In the genomic region with DNA sequence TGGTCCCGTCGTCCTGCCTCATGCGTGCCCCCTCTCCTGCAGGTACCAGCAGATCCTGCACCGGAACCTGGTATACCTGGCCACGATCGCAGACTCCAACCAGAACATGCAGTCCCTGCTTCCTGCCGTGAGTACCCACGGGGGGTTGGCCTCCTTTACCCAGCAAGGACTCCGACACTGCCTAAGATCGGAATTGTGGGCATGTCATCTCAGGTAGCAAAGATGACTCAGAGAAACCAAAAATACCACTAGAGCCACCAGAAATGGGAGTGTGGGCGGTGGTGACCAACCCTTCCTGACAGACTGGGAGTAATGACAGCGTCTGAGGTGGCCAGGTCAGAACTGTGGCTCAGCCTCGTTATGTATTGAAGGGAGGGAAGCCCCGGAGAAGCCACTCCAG, we compare ENCODE assay signal across 3 cellular contexts.
TF ChIP-seq lines count a peak whose summit lies in the region.

No MANE protein-coding gene starts in this region.

TF ChIP-seq in HCT116, 20 proteins besides CTCF, POLR2A, EP300 and RAD21 (continues in another document):
- TF ChIP-seq JUND (IDR thresholded peaks at IDR 0.05) = peak; percentile 81; the same call in 1 of the 2 replicates
- TF ChIP-seq SP1 (IDR thresholded peaks at IDR 0.05; ENCODE audit: low read depth) = peak; percentile 86
- no peak for TF ChIP-seq CEBPB (IDR thresholded peaks at IDR 0.05; ENCODE audit: low read depth)
- TF ChIP-seq ZFX (IDR thresholded peaks at IDR 0.05) = no peak
- TF ChIP-seq TCF7L2 (IDR thresholded peaks at IDR 0.05; ENCODE audit: borderline replicate concordance, extremely low read depth, insufficient read depth, insufficient read length) = no peak
- peak; percentile 47 for TF ChIP-seq POLR2AphosphoS5 (IDR thresholded peaks at IDR 0.05; ENCODE audit: low read depth, low read length)
- no peak for TF ChIP-seq ELF1 (IDR thresholded peaks at IDR 0.05; ENCODE audit: borderline replicate concordance, low read depth)
- TF ChIP-seq, protein P1, sequence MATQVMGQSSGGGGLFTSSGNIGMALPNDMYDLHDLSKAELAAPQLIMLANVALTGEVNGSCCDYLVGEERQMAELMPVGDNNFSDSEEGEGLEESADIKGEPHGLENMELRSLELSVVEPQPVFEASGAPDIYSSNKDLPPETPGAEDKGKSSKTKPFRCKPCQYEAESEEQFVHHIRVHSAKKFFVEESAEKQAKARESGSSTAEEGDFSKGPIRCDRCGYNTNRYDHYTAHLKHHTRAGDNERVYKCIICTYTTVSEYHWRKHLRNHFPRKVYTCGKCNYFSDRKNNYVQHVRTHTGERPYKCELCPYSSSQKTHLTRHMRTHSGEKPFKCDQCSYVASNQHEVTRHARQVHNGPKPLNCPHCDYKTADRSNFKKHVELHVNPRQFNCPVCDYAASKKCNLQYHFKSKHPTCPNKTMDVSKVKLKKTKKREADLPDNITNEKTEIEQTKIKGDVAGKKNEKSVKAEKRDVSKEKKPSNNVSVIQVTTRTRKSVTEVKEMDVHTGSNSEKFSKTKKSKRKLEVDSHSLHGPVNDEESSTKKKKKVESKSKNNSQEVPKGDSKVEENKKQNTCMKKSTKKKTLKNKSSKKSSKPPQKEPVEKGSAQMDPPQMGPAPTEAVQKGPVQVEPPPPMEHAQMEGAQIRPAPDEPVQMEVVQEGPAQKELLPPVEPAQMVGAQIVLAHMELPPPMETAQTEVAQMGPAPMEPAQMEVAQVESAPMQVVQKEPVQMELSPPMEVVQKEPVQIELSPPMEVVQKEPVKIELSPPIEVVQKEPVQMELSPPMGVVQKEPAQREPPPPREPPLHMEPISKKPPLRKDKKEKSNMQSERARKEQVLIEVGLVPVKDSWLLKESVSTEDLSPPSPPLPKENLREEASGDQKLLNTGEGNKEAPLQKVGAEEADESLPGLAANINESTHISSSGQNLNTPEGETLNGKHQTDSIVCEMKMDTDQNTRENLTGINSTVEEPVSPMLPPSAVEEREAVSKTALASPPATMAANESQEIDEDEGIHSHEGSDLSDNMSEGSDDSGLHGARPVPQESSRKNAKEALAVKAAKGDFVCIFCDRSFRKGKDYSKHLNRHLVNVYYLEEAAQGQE (IDR thresholded peaks at IDR 0.05; ENCODE audit: low read depth) = no peak
- TF ChIP-seq, protein P2, sequence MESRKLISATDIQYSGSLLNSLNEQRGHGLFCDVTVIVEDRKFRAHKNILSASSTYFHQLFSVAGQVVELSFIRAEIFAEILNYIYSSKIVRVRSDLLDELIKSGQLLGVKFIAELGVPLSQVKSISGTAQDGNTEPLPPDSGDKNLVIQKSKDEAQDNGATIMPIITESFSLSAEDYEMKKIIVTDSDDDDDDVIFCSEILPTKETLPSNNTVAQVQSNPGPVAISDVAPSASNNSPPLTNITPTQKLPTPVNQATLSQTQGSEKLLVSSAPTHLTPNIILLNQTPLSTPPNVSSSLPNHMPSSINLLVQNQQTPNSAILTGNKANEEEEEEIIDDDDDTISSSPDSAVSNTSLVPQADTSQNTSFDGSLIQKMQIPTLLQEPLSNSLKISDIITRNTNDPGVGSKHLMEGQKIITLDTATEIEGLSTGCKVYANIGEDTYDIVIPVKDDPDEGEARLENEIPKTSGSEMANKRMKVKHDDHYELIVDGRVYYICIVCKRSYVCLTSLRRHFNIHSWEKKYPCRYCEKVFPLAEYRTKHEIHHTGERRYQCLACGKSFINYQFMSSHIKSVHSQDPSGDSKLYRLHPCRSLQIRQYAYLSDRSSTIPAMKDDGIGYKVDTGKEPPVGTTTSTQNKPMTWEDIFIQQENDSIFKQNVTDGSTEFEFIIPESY (IDR thresholded peaks at IDR 0.05; ENCODE audit: extremely low read depth, insufficient replicate concordance, low read length) = no peak
- no peak for TF ChIP-seq ZNF274 (IDR thresholded peaks at IDR 0.05; ENCODE audit: low read depth, low read length)
- TF ChIP-seq FOSL1 (IDR thresholded peaks at IDR 0.05; ENCODE audit: low read depth) = peak; percentile 78
- peak; percentile 73; the same call in 1 of the 2 replicates for TF ChIP-seq CBX3 (IDR thresholded peaks at IDR 0.05; ENCODE audit: low read depth)
- TF ChIP-seq, protein P3, sequence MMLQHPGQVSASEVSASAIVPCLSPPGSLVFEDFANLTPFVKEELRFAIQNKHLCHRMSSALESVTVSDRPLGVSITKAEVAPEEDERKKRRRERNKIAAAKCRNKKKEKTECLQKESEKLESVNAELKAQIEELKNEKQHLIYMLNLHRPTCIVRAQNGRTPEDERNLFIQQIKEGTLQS (IDR thresholded peaks at IDR 0.05) = no peak
- TF ChIP-seq EZH2 (IDR thresholded peaks at IDR 0.05) = no peak
- TF ChIP-seq SRF (IDR thresholded peaks at IDR 0.05; ENCODE audit: low read depth) = no peak; the same call in 1 of the 2 replicates
- peak; percentile 93 for TF ChIP-seq SIN3A (IDR thresholded peaks at IDR 0.05; ENCODE audit: low read depth)

TF ChIP-seq in HepG2, 621 proteins besides CTCF, POLR2A, EP300 and RAD21:
- TF ChIP-seq, protein P4, sequence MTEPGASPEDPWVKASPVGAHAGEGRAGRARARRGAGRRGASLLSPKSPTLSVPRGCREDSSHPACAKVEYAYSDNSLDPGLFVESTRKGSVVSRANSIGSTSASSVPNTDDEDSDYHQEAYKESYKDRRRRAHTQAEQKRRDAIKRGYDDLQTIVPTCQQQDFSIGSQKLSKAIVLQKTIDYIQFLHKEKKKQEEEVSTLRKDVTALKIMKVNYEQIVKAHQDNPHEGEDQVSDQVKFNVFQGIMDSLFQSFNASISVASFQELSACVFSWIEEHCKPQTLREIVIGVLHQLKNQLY (CRISPR knock-in tag; IDR thresholded peaks at IDR 0.05) = no peak
- peak; percentile 70 for TF ChIP-seq RBM22 (optimal IDR thresholded peaks at IDR 0.05; ENCODE audit: low read length)

TF ChIP-seq in HEK293T, 16 proteins besides CTCF, POLR2A, EP300 and RAD21:
- TF ChIP-seq HDGF (IDR thresholded peaks at IDR 0.05; ENCODE audit: borderline replicate concordance) = no peak
- no peak for TF ChIP-seq SUZ12 (IDR thresholded peaks at IDR 0.05)
- TF ChIP-seq CTBP1 (IDR thresholded peaks at IDR 0.05; ENCODE audit: borderline replicate concordance) = no peak
- TF ChIP-seq FOXM1 (IDR thresholded peaks at IDR 0.05; ENCODE audit: borderline replicate concordance) = no peak
- TF ChIP-seq ZNF384 (IDR thresholded peaks at IDR 0.05) = no peak
- no peak for TF ChIP-seq FOXK2 (IDR thresholded peaks at IDR 0.05)
- no peak for TF ChIP-seq NFRKB (IDR thresholded peaks at IDR 0.05)
- TF ChIP-seq TARDBP (IDR thresholded peaks at IDR 0.05) = no peak
- TF ChIP-seq, protein P5, sequence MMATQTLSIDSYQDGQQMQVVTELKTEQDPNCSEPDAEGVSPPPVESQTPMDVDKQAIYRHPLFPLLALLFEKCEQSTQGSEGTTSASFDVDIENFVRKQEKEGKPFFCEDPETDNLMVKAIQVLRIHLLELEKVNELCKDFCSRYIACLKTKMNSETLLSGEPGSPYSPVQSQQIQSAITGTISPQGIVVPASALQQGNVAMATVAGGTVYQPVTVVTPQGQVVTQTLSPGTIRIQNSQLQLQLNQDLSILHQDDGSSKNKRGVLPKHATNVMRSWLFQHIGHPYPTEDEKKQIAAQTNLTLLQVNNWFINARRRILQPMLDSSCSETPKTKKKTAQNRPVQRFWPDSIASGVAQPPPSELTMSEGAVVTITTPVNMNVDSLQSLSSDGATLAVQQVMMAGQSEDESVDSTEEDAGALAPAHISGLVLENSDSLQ (IDR thresholded peaks at IDR 0.05) = no peak
- no peak for TF ChIP-seq L3MBTL2 (conservative IDR thresholded peaks at IDR 0.05)
- no peak for TF ChIP-seq ARNT (IDR thresholded peaks at IDR 0.05)
- TF ChIP-seq ELF4 (IDR thresholded peaks at IDR 0.05) = no peak
- no peak for TF ChIP-seq BHLHE40 (IDR thresholded peaks at IDR 0.05; ENCODE audit: borderline replicate concordance)
- no peak for TF ChIP-seq FOXA1 (IDR thresholded peaks at IDR 0.05)
- TF ChIP-seq SP1 (IDR thresholded peaks at IDR 0.05) = no peak
- no peak for TF ChIP-seq LEF1 (IDR thresholded peaks at IDR 0.05; ENCODE audit: borderline replicate concordance)
